Comparison of ENCODE assay signal across 1 cellular context in the genomic region with DNA sequence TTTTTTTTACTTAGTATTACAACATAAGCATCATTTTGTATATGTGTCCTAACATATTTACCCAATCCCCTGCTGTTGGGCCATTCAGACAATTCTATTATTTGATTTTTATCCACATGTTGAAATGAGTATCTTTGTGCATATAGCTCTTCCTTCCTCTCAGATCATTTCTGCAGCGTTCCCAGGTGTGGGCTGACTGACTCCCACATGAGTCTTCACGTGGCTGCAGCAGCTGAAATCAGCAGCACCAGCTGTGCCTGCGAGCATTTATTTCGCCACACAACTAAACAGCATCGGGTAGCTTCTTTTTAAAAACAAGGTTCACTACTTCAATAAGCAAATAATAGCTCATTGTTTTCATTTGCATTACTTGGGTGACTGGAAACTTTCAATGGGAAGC.
A peak's percentile ranks its signal among the peaks of the same experiment; 100 is the strongest.
TF ChIP-seq lines count a peak whose summit lies in the region.

No MANE protein-coding gene starts in this region.

TF ChIP-seq in K562, 482 proteins besides CTCF, POLR2A, EP300 and RAD21 (continued from another document):
- TF ChIP-seq, protein P1, sequence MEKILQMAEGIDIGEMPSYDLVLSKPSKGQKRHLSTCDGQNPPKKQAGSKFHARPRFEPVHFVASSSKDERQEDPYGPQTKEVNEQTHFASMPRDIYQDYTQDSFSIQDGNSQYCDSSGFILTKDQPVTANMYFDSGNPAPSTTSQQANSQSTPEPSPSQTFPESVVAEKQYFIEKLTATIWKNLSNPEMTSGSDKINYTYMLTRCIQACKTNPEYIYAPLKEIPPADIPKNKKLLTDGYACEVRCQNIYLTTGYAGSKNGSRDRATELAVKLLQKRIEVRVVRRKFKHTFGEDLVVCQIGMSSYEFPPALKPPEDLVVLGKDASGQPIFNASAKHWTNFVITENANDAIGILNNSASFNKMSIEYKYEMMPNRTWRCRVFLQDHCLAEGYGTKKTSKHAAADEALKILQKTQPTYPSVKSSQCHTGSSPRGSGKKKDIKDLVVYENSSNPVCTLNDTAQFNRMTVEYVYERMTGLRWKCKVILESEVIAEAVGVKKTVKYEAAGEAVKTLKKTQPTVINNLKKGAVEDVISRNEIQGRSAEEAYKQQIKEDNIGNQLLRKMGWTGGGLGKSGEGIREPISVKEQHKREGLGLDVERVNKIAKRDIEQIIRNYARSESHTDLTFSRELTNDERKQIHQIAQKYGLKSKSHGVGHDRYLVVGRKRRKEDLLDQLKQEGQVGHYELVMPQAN (IDR thresholded peaks at IDR 0.05; ENCODE audit: borderline replicate concordance), result no peak
- TF ChIP-seq PPARD (CRISPR knock-in tag; IDR thresholded peaks at IDR 0.05) (no peak), HDGF (IDR thresholded peaks at IDR 0.05) (no peak), GATA2 (CRISPR knock-in tag; IDR thresholded peaks at IDR 0.05) (no peak), NR4A1 (CRISPR knock-in tag; IDR thresholded peaks at IDR 0.05) (no peak), NR4A1 (tag; IDR thresholded peaks at IDR 0.05) (no peak), SRF (CRISPR knock-in tag; IDR thresholded peaks at IDR 0.05) (no peak), ETS2 (tag; IDR thresholded peaks at IDR 0.05; ENCODE audit: borderline replicate concordance, poor library complexity, severe bottlenecking) (no peak), CEBPG (CRISPR knock-in tag; IDR thresholded peaks at IDR 0.05) (no peak), CEBPG (tag; conservative IDR thresholded peaks at IDR 0.05 in 1 of 2, IDR thresholded peaks at IDR 0.05 in 1 of 2) (peak; percentile 2 to 7; a peak in 1 of 4 replicates), FOXK1 (CRISPR knock-in tag; IDR thresholded peaks at IDR 0.05; ENCODE audit: borderline replicate concordance) (no peak), DACH1 (IDR thresholded peaks at IDR 0.05; ENCODE audit: partially characterized antibody) (peak; percentile 45), CCNT2 (IDR thresholded peaks at IDR 0.05; ENCODE audit: borderline replicate concordance, extremely low read depth, insufficient read length, low read depth, low read length) (no peak), HMGN3 (IDR thresholded peaks at IDR 0.05; ENCODE audit: borderline replicate concordance, extremely low read depth, insufficient read length, low read depth, low read length) (no peak), TAF15 (IDR thresholded peaks at IDR 0.05; ENCODE audit: low read depth, low read length) (no peak), EGR1 (conservative IDR thresholded peaks at IDR 0.05) (no peak), ZNF717 (CRISPR knock-in tag; IDR thresholded peaks at IDR 0.05) (no peak), ETV1 (tag; conservative IDR thresholded peaks at IDR 0.05; ENCODE audit: low read depth) (no peak), GATAD2B (IDR thresholded peaks at IDR 0.05; ENCODE audit: borderline replicate concordance) (no peak)
- TF ChIP-seq, protein P2, sequence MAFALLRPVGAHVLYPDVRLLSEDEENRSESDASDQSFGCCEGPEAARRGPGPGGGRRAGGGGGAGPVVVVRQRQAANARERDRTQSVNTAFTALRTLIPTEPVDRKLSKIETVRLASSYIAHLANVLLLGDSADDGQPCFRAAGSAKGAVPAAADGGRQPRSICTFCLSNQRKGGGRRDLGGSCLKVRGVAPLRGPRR (CRISPR knock-in tag; IDR thresholded peaks at IDR 0.05), result no peak
- TF ChIP-seq, protein P3, sequence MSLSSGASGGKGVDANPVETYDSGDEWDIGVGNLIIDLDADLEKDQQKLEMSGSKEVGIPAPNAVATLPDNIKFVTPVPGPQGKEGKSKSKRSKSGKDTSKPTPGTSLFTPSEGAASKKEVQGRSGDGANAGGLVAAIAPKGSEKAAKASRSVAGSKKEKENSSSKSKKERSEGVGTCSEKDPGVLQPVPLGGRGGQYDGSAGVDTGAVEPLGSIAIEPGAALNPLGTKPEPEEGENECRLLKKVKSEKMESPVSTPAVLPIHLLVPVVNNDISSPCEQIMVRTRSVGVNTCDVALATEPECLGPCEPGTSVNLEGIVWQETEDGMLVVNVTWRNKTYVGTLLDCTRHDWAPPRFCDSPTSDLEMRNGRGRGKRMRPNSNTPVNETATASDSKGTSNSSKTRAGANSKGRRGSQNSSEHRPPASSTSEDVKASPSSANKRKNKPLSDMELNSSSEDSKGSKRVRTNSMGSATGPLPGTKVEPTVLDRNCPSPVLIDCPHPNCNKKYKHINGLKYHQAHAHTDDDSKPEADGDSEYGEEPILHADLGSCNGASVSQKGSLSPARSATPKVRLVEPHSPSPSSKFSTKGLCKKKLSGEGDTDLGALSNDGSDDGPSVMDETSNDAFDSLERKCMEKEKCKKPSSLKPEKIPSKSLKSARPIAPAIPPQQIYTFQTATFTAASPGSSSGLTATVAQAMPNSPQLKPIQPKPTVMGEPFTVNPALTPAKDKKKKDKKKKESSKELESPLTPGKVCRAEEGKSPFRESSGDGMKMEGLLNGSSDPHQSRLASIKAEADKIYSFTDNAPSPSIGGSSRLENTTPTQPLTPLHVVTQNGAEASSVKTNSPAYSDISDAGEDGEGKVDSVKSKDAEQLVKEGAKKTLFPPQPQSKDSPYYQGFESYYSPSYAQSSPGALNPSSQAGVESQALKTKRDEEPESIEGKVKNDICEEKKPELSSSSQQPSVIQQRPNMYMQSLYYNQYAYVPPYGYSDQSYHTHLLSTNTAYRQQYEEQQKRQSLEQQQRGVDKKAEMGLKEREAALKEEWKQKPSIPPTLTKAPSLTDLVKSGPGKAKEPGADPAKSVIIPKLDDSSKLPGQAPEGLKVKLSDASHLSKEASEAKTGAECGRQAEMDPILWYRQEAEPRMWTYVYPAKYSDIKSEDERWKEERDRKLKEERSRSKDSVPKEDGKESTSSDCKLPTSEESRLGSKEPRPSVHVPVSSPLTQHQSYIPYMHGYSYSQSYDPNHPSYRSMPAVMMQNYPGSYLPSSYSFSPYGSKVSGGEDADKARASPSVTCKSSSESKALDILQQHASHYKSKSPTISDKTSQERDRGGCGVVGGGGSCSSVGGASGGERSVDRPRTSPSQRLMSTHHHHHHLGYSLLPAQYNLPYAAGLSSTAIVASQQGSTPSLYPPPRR (CRISPR knock-in tag; IDR thresholded peaks at IDR 0.05; ENCODE audit: borderline replicate concordance), result no peak
TF ChIP-seq in K562: peak in this region for 23.
